8 cellular contexts compared by ENCODE assay signal in genomic region chr6:27688014-27688586, GRCh38.
DNase-seq lines count a peak whose midpoint lies in the region; ATAC-seq and TF ChIP-seq lines count a peak whose summit lies in the region.

No MANE protein-coding gene starts in this region.

- H3K27ac ChIP-seq in hepatocyte = peak overlapping the region; percentile 74

- ATAC-seq in HG02798 (IDR thresholded peaks at IDR 0.05; ENCODE audit: poor library complexity, unreplicated experiment) = peak; percentile 72

- H3K27me3 ChIP-seq in GM06990 (replicated peaks; ENCODE audit: control insufficient read depth, insufficient read depth, low read length) = no peaks in the 10 kb centered on the region
- H3K27me3 ChIP-seq in hepatocyte = no peaks in the 10 kb centered on the region

- TF ChIP-seq CTCF in GM06990 (IDR thresholded peaks at IDR 0.05; ENCODE audit: insufficient read depth, low read length, poor library complexity, severe bottlenecking) (no peak), hepatocyte (IDR thresholded peaks at IDR 0.05; ENCODE audit: poor library complexity) (no peak)

- H3K4me1 ChIP-seq in hepatocyte (ENCODE audit: insufficient read depth) = no peaks in the 10 kb centered on the region

- no peaks in the 10 kb centered on the region for H3K9me3 ChIP-seq in hepatocyte (ENCODE audit: low read depth)

- DNase-seq in GM06990 (ENCODE audit: extremely low read depth, insufficient read length) (peak; percentile 79), NCI-H146 (lab: John Stamatoyannopoulos, UW) (peak; percentile 93), T follicular helper cell (ENCODE audit: low read depth) (peak; percentile 84), amniotic epithelial cell (ENCODE audit: low read depth) (peak; percentile 86), hepatocyte (ENCODE audit: low spot score) (peak; percentile 90), retina (peak; percentile 94), GM19238 (ENCODE audit: insufficient read length, low spot score) (no peak)

- no peaks in the 10 kb centered on the region for H3K9me2 ChIP-seq in hepatocyte (replicated peaks; ENCODE audit: insufficient read depth)

- under 1% methylated on average over 28 of the region's 28 CpGs for WGBS in hepatocyte (ENCODE audit: low lambda C conversion rate, missing lambda C conversion rate)

- H3K36me3 ChIP-seq in GM06990 (ENCODE audit: control insufficient read depth, insufficient read depth, low read length) (no peaks in the 10 kb centered on the region), hepatocyte (replicated peaks; ENCODE audit: insufficient read depth, low read depth) (no peaks in the 10 kb centered on the region)

- H3K4me3 ChIP-seq in GM06990 (replicated peaks; ENCODE audit: low read depth, low read length) (peak overlapping the region; percentile 80), hepatocyte (peak overlapping the region; percentile 73)

- H4K20me1 ChIP-seq in hepatocyte (ENCODE audit: insufficient read depth, poor library complexity, severe bottlenecking) = no peaks in the 10 kb centered on the region

- H3K4me2 ChIP-seq in hepatocyte = peak overlapping the region; percentile 81

- H3K79me2 ChIP-seq in hepatocyte = no peaks in the 10 kb centered on the region

- H2AFZ ChIP-seq in hepatocyte = peak overlapping the region; percentile 69
